In genomic region chr5:59500014-59500413, GRCh38 we compare ENCODE assay signal across 18 cellular contexts.
DNase-seq lines count a peak whose midpoint lies in the region; ATAC-seq and TF ChIP-seq lines count a peak whose summit lies in the region.
"Had no signal": no experiment of that assay in that cellular context is flagged by ENCODE, and none has a peak within 500 bp of the region (broad histone marks: within the 10 kb centered on the region; RNA-seq: fewer than 3 reads in every experiment).

No MANE protein-coding gene starts in this region.

- H3K9me3 ChIP-seq in skeletal muscle tissue (ENCODE audit: control insufficient read depth in 3 of 3, low read length in 3 of 3), result no peaks in the 10 kb centered on the region

- TF ChIP-seq CTCF in choroid plexus epithelial cell (conservative IDR thresholded peaks at IDR 0.05; ENCODE audit: low read depth, low read length) (no peak), GM10266 (IDR thresholded peaks at IDR 0.05; ENCODE audit: control insufficient read depth, insufficient read depth, low read depth, missing control alignments) (no peak)

- no peaks in the 10 kb centered on the region for H3K27me3 ChIP-seq in skeletal muscle tissue (ENCODE audit: control insufficient read depth in 3 of 3, insufficient read depth in 3 of 3, low read length in 3 of 3)

- peaks cover 0 to 7% (median 5%) of the 10 kb centered on the region in 3 donors for H3K4me1 ChIP-seq in skeletal muscle tissue (ENCODE audit: control insufficient read depth in 3 of 3, insufficient read depth in 3 of 3, low read length in 3 of 3)

- no peak overlapping the region for H3K4me3 ChIP-seq in choroid plexus epithelial cell (ENCODE audit: low read depth, low read length)
- peak overlapping the region in 1 of 3 donors; percentile 2 for H3K4me3 ChIP-seq in skeletal muscle tissue (ENCODE audit: low read length in 3 of 3)

- ATAC-seq in left ventricle myocardium superior (peak; percentile 48), GM18909 (IDR thresholded peaks at IDR 0.05; ENCODE audit: poor library complexity, unreplicated experiment) (no peak)
- no peak for ATAC-seq in stimulated activated naive CD8-positive, alpha-beta T cell treated with anti-CD3 and anti-CD28 coated beads, Interleukin-15, Interleukin-2, amounts not matched to agents 100 U/mL and 50 U/mL, for 24 hours

- H3K9ac ChIP-seq in skeletal muscle tissue (ENCODE audit: low read depth in 1 of 3, low read length in 3 of 3), result no peak overlapping the region

- no peak for DNase-seq in left ventricle myocardium superior
- DNase-seq in cardiac septum (ENCODE audit: low spot score), result no peak
- DNase-seq in NCI-H524 (lab: John Stamatoyannopoulos, UW), result peak; percentile 9 to 57
- DNase-seq in choroid plexus epithelial cell (ENCODE audit: low read depth), result peak; percentile 31
- no peak for DNase-seq in GM10266 (ENCODE audit: extremely low spot score)
- no peak for DNase-seq in stimulated activated naive CD8-positive, alpha-beta T cell treated with anti-CD3 and anti-CD28 coated beads, Interleukin-15, Interleukin-2, amounts not matched to agents 100 U/mL and 50 U/mL, for 24 hours
- DNase-seq: 8988T; ACHN; C1 segment of cervical spinal cord; Calu3; CD4-positive, alpha-beta T cell; DMS153; DMS79 treated with DMSO at 0.1 percent for 48 hours; EL; HCEC 1CT; HFFc6 had no signal

- intact Hi-C loops in left ventricle myocardium superior (cut with micrococcal nuclease) (loop anchor here (10.0 kb wide), 1 partner anchor 295 kb away; no protein-coding TSS in a partner anchor), cardiac septum (cut with DNase I) (no loop called here)

- H3K36me3 ChIP-seq in skeletal muscle tissue (ENCODE audit: control insufficient read depth in 3 of 3, insufficient read depth in 3 of 3, low read length in 3 of 3), result no peaks in the 10 kb centered on the region

- H3K27ac ChIP-seq in skeletal muscle tissue (ENCODE audit: low read depth, low read length), result peak overlapping the region; percentile 56

Comparison
In these comparisons a context has a peak if more than half of its experiments do, and no peak if none do; other contexts are left out.
1. DNase-seq: peak in NCI-H524 (2 of 2) and choroid plexus epithelial cell (single experiment); none in left ventricle myocardium superior (single experiment), cardiac septum (single experiment), GM10266 (single experiment) and stimulated activated naive CD8-positive, alpha-beta T cell treated with anti-CD3 and anti-CD28 coated beads, Interleukin-15, Interleukin-2, amounts not matched to agents 100 U/mL and 50 U/mL, for 24 hours (single experiment).